Comparison of ENCODE assay signal across 8 cellular contexts in the genomic region with DNA sequence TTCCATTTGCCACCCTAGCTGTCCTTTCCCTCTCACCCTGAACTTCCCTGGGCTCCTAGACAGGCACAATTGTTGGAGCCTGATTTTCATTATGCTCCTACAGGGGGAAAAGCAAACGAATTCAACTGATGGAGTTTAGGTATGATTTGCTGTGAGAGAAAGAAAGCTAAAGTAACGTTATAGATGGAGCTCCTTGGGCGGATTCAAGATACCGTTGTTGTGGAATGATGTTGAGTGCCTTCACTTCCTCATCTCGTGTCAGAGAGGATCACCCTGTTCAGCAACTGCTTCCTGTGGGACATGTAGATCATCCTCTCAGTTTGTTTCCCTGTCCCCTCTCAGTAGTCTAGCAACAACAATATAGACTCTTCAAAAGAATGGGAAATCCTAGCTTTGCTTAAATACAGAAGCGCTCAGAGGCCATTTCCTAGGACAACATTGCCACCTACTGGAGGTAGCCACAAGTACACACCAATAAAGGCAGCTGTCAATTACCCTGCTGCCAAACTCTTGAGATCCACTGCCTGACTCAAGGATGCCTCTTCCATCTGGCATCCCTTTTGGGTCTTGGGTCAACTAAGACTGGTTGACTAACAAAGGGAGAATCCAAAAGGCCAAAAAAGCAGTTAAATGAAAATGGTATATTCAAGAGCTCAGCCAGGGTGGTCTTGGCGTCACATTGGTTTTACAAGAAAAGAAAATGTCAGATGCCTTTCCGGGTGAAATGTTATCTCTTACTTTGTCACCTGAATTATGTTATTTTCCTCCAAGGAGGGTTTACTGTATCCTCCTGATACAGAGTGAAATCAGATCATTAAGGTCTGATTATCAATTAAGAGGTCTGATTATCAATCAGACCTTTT. TPM values are rescaled to one million over a fixed set of nuclear protein-coding genes. Genes with fewer than 3 reads are reported as not detected.
DNase-seq lines count a peak whose midpoint lies in the region; ATAC-seq and TF ChIP-seq lines count a peak whose summit lies in the region.

No MANE protein-coding gene starts in this region.

- H3K27me3 ChIP-seq in endodermal cell (ENCODE audit: control insufficient read depth, insufficient read depth, low read length, poor library complexity, severe bottlenecking) = no peaks in the 10 kb centered on the region
- peaks cover 0 to 15% of the 10 kb centered on the region in 2 donors for H3K27me3 ChIP-seq in tibial artery

- no peak overlapping the region for H3K9ac ChIP-seq in endodermal cell (ENCODE audit: extremely low read depth, low read length, poor library complexity, severe bottlenecking)

- H3K27me3 Mint-ChIP-seq in Calu3 (ENCODE audit: unreplicated experiment) (peaks cover 28% of the 10 kb centered on the region), endodermal cell (ENCODE audit: insufficient read depth) (peaks cover 4% of the 10 kb centered on the region)

- no peaks in the 10 kb centered on the region for H3K9me3 ChIP-seq in endodermal cell (ENCODE audit: control insufficient read depth, low read length)
- no peaks in the 10 kb centered on the region for H3K9me3 ChIP-seq in tibial artery

- H3K4me3 Mint-ChIP-seq in Calu3 (ENCODE audit: low read depth, unreplicated experiment) = no peak overlapping the region
- H3K4me3 Mint-ChIP-seq in endodermal cell = no peak overlapping the region

- H3K36me3 ChIP-seq in endodermal cell (ENCODE audit: control insufficient read depth, insufficient read depth, low read length) (no peaks in the 10 kb centered on the region), tibial artery (no peaks in the 10 kb centered on the region)

- DNase-seq in Calu3 (peak; percentile 60), NCI-H446 treated with DMSO at 0.1 percent for 48 hours (lab: John Stamatoyannopoulos, UW) (peak; percentile 50), endodermal cell (peak; percentile 78), mucosa of gallbladder (ENCODE audit: low spot score) (peak; percentile 61), tibial artery (peak in 1 of 2 donors; percentile 54)
- DNase-seq in activated CD4-positive, alpha-beta T cell treated with anti-CD3 and anti-CD28 coated beads, Interleukin-2, amount 50 U/mL, for 4 hours = peak; percentile 52 to 55

- H3K27ac ChIP-seq in endodermal cell (ENCODE audit: low read depth, low read length) = no peak overlapping the region
- no peak overlapping the region for H3K27ac ChIP-seq in tibial artery

- WGBS in endodermal cell (ENCODE audit: insufficient coverage in 1 of 2, insufficient read length in 1 of 2), 2 experiments = 59 to 61% methylated on average over 7 to 8 of the region's 8 CpGs

- H3K27ac Mint-ChIP-seq in Calu3 (ENCODE audit: unreplicated experiment) = no peak overlapping the region
- H3K27ac Mint-ChIP-seq in endodermal cell = no peak overlapping the region

- H3K36me3 Mint-ChIP-seq in Calu3 (ENCODE audit: insufficient read depth, unreplicated experiment) (no peaks in the 10 kb centered on the region), endodermal cell (ENCODE audit: low read depth) (no peaks in the 10 kb centered on the region)

- no TSS peak for BruUV-seq in Calu3 (replicated peaks; lab: Mats Ljungman, UMichigan)

- H3K4me3 ChIP-seq in endodermal cell (ENCODE audit: low read length) = no peak overlapping the region
- H3K4me3 ChIP-seq in tibial artery = no peak overlapping the region

- intact Hi-C loops in Calu3 (cut with micrococcal nuclease; ENCODE audit: unreplicated experiment) (loop anchor here (1.0 to 10.0 kb wide), 3 partner anchors 61 to 204 kb away; no protein-coding TSS in a partner anchor), tibial artery (cut with DNase I; ENCODE audit: low total_unique reads) (no loop called here)

- no peaks in the 10 kb centered on the region for H3K4me1 Mint-ChIP-seq in Calu3 (ENCODE audit: low read depth, unreplicated experiment)
- H3K4me1 Mint-ChIP-seq in endodermal cell = no peaks in the 10 kb centered on the region

- peak; percentile 90 for ATAC-seq in GM19452 (IDR thresholded peaks at IDR 0.05; ENCODE audit: unreplicated experiment)
- ATAC-seq in HG03442 (IDR thresholded peaks at IDR 0.05; ENCODE audit: unreplicated experiment) = peak; percentile 92

- CTCF ChIA-PET in Calu3 (lab: Charles Lee) = interaction anchor here (0.6 to 2.1 kb wide), 16 partner anchors 10 to 1403 kb away, joined by 3 to 22 read pairs (median 6); a partner anchor contains a TSS

- TF ChIP-seq CTCF in Calu3 (IDR thresholded peaks at IDR 0.05; ENCODE audit: unreplicated experiment) (peak; percentile 49), endodermal cell (conservative IDR thresholded peaks at IDR 0.05) (peak; percentile 88), tibial artery (IDR thresholded peaks at IDR 0.05) (peak; percentile 79 to 82)

- H3K9me3 Mint-ChIP-seq in Calu3 (ENCODE audit: low read depth, unreplicated experiment) (no peaks in the 10 kb centered on the region), endodermal cell (no peaks in the 10 kb centered on the region)

- H3K4me1 ChIP-seq in endodermal cell (ENCODE audit: control insufficient read depth, insufficient read depth, low read length) (no peaks in the 10 kb centered on the region), tibial artery (no peaks in the 10 kb centered on the region)

RNA-seq across cellular contexts. Expression of a gene that starts 13.5 kb away (rescaled TPM):
- 56.7 and 65.8 TPM in 2 replicates for total RNA-seq in Calu3 (2022)
- total RNA-seq in endodermal cell = 10 to 100 TPM; 16.1 to 16.6 TPM
- 122 TPM for polyA plus RNA-seq in endodermal cell (2013, experiment 1 of 2)
- 107 TPM for polyA plus RNA-seq in endodermal cell (2013, experiment 2 of 2)
- total RNA-seq in mucosa of gallbladder = 63.6 TPM

RNA-seq across cellular contexts. Expression of a gene that starts 15.8 kb away (rescaled TPM):
- 87.9 and 91.6 TPM in 2 replicates for total RNA-seq in Calu3 (2022)
- 10 to 100 TPM; 11.4 to 34.2 TPM for total RNA-seq in endodermal cell
- polyA plus RNA-seq in endodermal cell (2013, experiment 1 of 2) = 22.0 TPM
- 16.1 TPM for polyA plus RNA-seq in endodermal cell (2013, experiment 2 of 2)
- 41.0 TPM for total RNA-seq in mucosa of gallbladder

RNA-seq across cellular contexts. Expression of a gene that starts 51.4 kb away (rescaled TPM):
- 35.5 and 39.5 TPM in 2 replicates for total RNA-seq in Calu3 (2022)
- 10 to 100 TPM; 20.0 to 23.1 TPM for total RNA-seq in endodermal cell
- 12.6 TPM for polyA plus RNA-seq in endodermal cell (2013, experiment 1 of 2)
- polyA plus RNA-seq in endodermal cell (2013, experiment 2 of 2) = 14.1 TPM
- 1.4 TPM for total RNA-seq in mucosa of gallbladder

RNA-seq across cellular contexts. Expression of a gene that starts 54.3 kb away (rescaled TPM):
- total RNA-seq in Calu3 (2022) (not detected in 2 replicates), endodermal cell (not detected), mucosa of gallbladder (13.5 TPM)
- polyA plus RNA-seq in endodermal cell (2013, experiment 1 of 2) = not detected
- not detected for polyA plus RNA-seq in endodermal cell (2013, experiment 2 of 2)
